1 cellular context compared by ENCODE assay signal in genomic region chr20:45934587-45935415, GRCh38.
A peak's percentile ranks its signal among the peaks of the same experiment; 100 is the strongest.
TF ChIP-seq lines count a peak whose summit lies in the region.

Gene PCIF1 (plus strand): TSS chr20:45934683. CDS start chr20:45939000, 4,317 bp downstream.

TF ChIP-seq in HepG2, 621 proteins besides CTCF, POLR2A, EP300 and RAD21 (continued from another document and continues in another):
- TF ChIP-seq ATF3 (CRISPR knock-in tag; IDR thresholded peaks at IDR 0.05) = peak; percentile 63; the same call in 1 of the 2 replicates
- TF ChIP-seq FOXA3 (CRISPR knock-in tag; IDR thresholded peaks at IDR 0.05) = peak; percentile 61
- TF ChIP-seq ZBTB4 (CRISPR knock-in tag; IDR thresholded peaks at IDR 0.05; ENCODE audit: borderline replicate concordance) = peak; percentile 96
- TF ChIP-seq ZFP62 (CRISPR knock-in tag; IDR thresholded peaks at IDR 0.05) = no peak
- TF ChIP-seq GATAD2A (CRISPR knock-in tag; IDR thresholded peaks at IDR 0.05) = no peak; the same call in 1 of the 2 replicates
- peak; percentile 78 for TF ChIP-seq ZNF275 (CRISPR knock-in tag; IDR thresholded peaks at IDR 0.05; ENCODE audit: borderline replicate concordance)
- TF ChIP-seq ZBTB33 (CRISPR knock-in tag; IDR thresholded peaks at IDR 0.05) = no peak; the same call in 1 of the 2 replicates
- peak; percentile 88; the same call in 1 of the 2 replicates for TF ChIP-seq ZNF691 (CRISPR knock-in tag; IDR thresholded peaks at IDR 0.05; ENCODE audit: borderline replicate concordance, low read depth)
- TF ChIP-seq BRCA1 (CRISPR knock-in tag; IDR thresholded peaks at IDR 0.05) = no peak; the same call in 1 of the 2 replicates
- TF ChIP-seq SIN3A (IDR thresholded peaks at IDR 0.05; ENCODE audit: borderline replicate concordance, low read depth, low read length) = peak; percentile 97; the same call in 1 of the 2 replicates
- peak; percentile 44; the same call in 1 of the 2 replicates for TF ChIP-seq CBX5 (CRISPR knock-in tag; IDR thresholded peaks at IDR 0.05; ENCODE audit: borderline replicate concordance)
- TF ChIP-seq GLI4 (CRISPR knock-in tag; IDR thresholded peaks at IDR 0.05; ENCODE audit: borderline replicate concordance) = peak; percentile 71; the same call in 1 of the 2 replicates
- TF ChIP-seq HOXA5 (CRISPR knock-in tag; IDR thresholded peaks at IDR 0.05) = peak; percentile 92
- no peak for TF ChIP-seq GLMP (CRISPR knock-in tag; IDR thresholded peaks at IDR 0.05; ENCODE audit: borderline replicate concordance)
- peak; percentile 66; the same call in 1 of the 2 replicates for TF ChIP-seq ELK4 (CRISPR knock-in tag; IDR thresholded peaks at IDR 0.05; ENCODE audit: borderline replicate concordance)
- TF ChIP-seq RFX1 (IDR thresholded peaks at IDR 0.05) = peak; percentile 46; the same call in 1 of the 2 replicates
- TF ChIP-seq ZFYVE20 (CRISPR knock-in tag; IDR thresholded peaks at IDR 0.05; ENCODE audit: borderline replicate concordance, low read depth) = peak; percentile 83; the same call in 1 of the 2 replicates
- no peak; the same call in 1 of the 2 replicates for TF ChIP-seq ZNF513 (CRISPR knock-in tag; conservative IDR thresholded peaks at IDR 0.05)
- TF ChIP-seq ASH2L (IDR thresholded peaks at IDR 0.05; ENCODE audit: insufficient read length, low read depth, low read length) = peak; percentile 92
- peak; percentile 46; the same call in 1 of the 2 replicates for TF ChIP-seq CEBPG (CRISPR knock-in tag; IDR thresholded peaks at IDR 0.05)
- TF ChIP-seq SP4 (CRISPR knock-in tag; IDR thresholded peaks at IDR 0.05) = peak; percentile 100
- peak; percentile 79; the same call in 1 of the 2 replicates for TF ChIP-seq SIX4 (CRISPR knock-in tag; IDR thresholded peaks at IDR 0.05)
- peak; percentile 89 for TF ChIP-seq ZNF761 (CRISPR knock-in tag; conservative IDR thresholded peaks at IDR 0.05)
- peak; percentile 84 for TF ChIP-seq GMEB1 (CRISPR knock-in tag; IDR thresholded peaks at IDR 0.05; ENCODE audit: borderline replicate concordance)
- no peak; the same call in 1 of the 2 replicates for TF ChIP-seq REL (CRISPR knock-in tag; conservative IDR thresholded peaks at IDR 0.05)
- TF ChIP-seq NFIC (IDR thresholded peaks at IDR 0.05; ENCODE audit: low read length) = no peak
- TF ChIP-seq ZNF280B (CRISPR knock-in tag; IDR thresholded peaks at IDR 0.05; ENCODE audit: borderline replicate concordance) = peak; percentile 99
- peak; percentile 70 for TF ChIP-seq ZNF230 (CRISPR knock-in tag; IDR thresholded peaks at IDR 0.05)
- no peak for TF ChIP-seq NR2F6 (IDR thresholded peaks at IDR 0.05)
- no peak; the same call in 1 of the 2 replicates for TF ChIP-seq NR2F6 (CRISPR knock-in tag; IDR thresholded peaks at IDR 0.05)
- peak; percentile 81; the same call in 1 of the 2 replicates for TF ChIP-seq GTF2F1 (IDR thresholded peaks at IDR 0.05; ENCODE audit: low read length)
- no peak for TF ChIP-seq NFE2L2 (IDR thresholded peaks at IDR 0.05; ENCODE audit: low read length)
- TF ChIP-seq CSRNP1 (CRISPR knock-in tag; IDR thresholded peaks at IDR 0.05) = peak; percentile 88; the same call in 1 of the 2 replicates
- peak; percentile 30; the same call in 1 of the 2 replicates for TF ChIP-seq ZNF777 (CRISPR knock-in tag; IDR thresholded peaks at IDR 0.05)
- TF ChIP-seq ZNF724P (CRISPR knock-in tag; IDR thresholded peaks at IDR 0.05; ENCODE audit: borderline replicate concordance) = peak; percentile 84
- TF ChIP-seq ZNF546 (CRISPR knock-in tag; conservative IDR thresholded peaks at IDR 0.05) = peak; percentile 98
- TF ChIP-seq CENPT (CRISPR knock-in tag; IDR thresholded peaks at IDR 0.05; ENCODE audit: low read depth) = peak; percentile 95
- TF ChIP-seq ZNF589 (CRISPR knock-in tag; conservative IDR thresholded peaks at IDR 0.05) = 0 out of 2 replicates have a peak, but pooled peaks have one; percentile 49
- peak; percentile 91 for TF ChIP-seq U2AF1 (optimal IDR thresholded peaks at IDR 0.05; ENCODE audit: low read depth, low read length)
- TF ChIP-seq YEATS4 (CRISPR knock-in tag; IDR thresholded peaks at IDR 0.05; ENCODE audit: borderline replicate concordance) = peak; percentile 86
- TF ChIP-seq ELF4 (CRISPR knock-in tag; IDR thresholded peaks at IDR 0.05; ENCODE audit: borderline replicate concordance) = peak; percentile 93
- TF ChIP-seq CREB3 (CRISPR knock-in tag; IDR thresholded peaks at IDR 0.05) = peak; percentile 58; the same call in 1 of the 2 replicates
- peak; percentile 58; the same call in 1 of the 2 replicates for TF ChIP-seq HNRNPL (IDR thresholded peaks at IDR 0.05; ENCODE audit: low read depth, low read length)
- no peak for TF ChIP-seq TCF12 (IDR thresholded peaks at IDR 0.05)
- peak; percentile 94 for TF ChIP-seq TCF12 (CRISPR knock-in tag; IDR thresholded peaks at IDR 0.05)
- no peak for TF ChIP-seq WIZ (CRISPR knock-in tag; IDR thresholded peaks at IDR 0.05)
